In the genomic region with DNA sequence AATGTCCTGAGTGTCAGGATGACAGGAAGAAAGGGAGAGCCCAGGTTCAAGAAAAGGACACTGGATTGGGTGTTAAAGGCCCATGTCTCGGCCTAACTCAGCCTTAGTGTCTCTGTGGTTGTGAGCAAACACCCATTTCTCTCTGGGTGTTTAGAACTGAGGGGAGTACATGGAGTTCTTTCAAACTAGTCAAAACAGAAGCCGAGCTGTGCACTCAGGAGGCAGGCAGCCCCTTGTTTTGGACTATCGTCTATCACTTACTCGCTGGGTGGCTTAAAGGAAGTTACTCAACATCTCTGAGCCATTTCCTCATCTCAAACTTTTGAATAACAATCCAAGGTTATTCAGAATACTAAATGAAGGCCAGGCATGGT, we compare ENCODE assay signal across 11 cellular contexts. TPM values are rescaled to one million over a fixed set of nuclear protein-coding genes. Genes with fewer than 3 reads are reported as not detected.
DNase-seq lines count a peak whose midpoint lies in the region; ATAC-seq and TF ChIP-seq lines count a peak whose summit lies in the region.
"Had no signal": no experiment of that assay in that cellular context is flagged by ENCODE, and none has a peak within 500 bp of the region (broad histone marks: within the 10 kb centered on the region; RNA-seq: fewer than 3 reads in every experiment).

No MANE protein-coding gene starts in this region.

- peak overlapping the region; percentile 60 for H3K4me3 ChIP-seq in CD8-positive, alpha-beta memory T cell (ENCODE audit: low read length)
- H3K4me3 ChIP-seq in Peyer's patch = no peak overlapping the region
- no peak overlapping the region for H3K4me3 ChIP-seq in HAP-1

- ATAC-seq in natural killer cell (peak; percentile 49 to 62 (median 58)), HG02884 (IDR thresholded peaks at IDR 0.05; ENCODE audit: unreplicated experiment) (no peak)

- DNase-seq in CD8-positive, alpha-beta memory T cell = peak; percentile 31 to 74 (median 66)
- DNase-seq in Peyer's patch (peak in 2 of 3 donors; percentile 49 to 78), amniotic epithelial cell (ENCODE audit: low read depth) (peak; percentile 76), natural killer cell (no peak), NCI-H2029 treated with DMSO at 0.1 percent for 48 hours (lab: John Stamatoyannopoulos, UW) (no peak), DMS153 (lab: John Stamatoyannopoulos, UW) (no peak), HAP-1 (ENCODE audit: low spot score in 2 of 2) (no peak)
- DNase-seq: EL had no signal

- TF ChIP-seq POLR2A in Peyer's patch (IDR thresholded peaks at IDR 0.05) = no peak

- H3K9me3 ChIP-seq in CD8-positive, alpha-beta memory T cell (ENCODE audit: low read length) = no peaks in the 10 kb centered on the region
- H3K9me3 ChIP-seq in Peyer's patch (no peaks in the 10 kb centered on the region), HAP-1 (no peaks in the 10 kb centered on the region)
- H3K9me3 ChIP-seq: SK-N-SH had no signal

- peaks cover 83 to 95% (median 88%) of the 10 kb centered on the region in 3 donors for H3K4me1 Mint-ChIP-seq in CD8-positive, alpha-beta memory T cell
- peaks cover 29 to 55% of the 10 kb centered on the region in 2 donors for H3K4me1 Mint-ChIP-seq in natural killer cell

- H3K27me3 Mint-ChIP-seq in CD8-positive, alpha-beta memory T cell = no peaks in the 10 kb centered on the region
- H3K27me3 Mint-ChIP-seq in natural killer cell (ENCODE audit: low read depth in 2 of 2) = no peaks in the 10 kb centered on the region

- peak overlapping the region; percentile 72 to 90 (median 80) for H3K4me3 Mint-ChIP-seq in CD8-positive, alpha-beta memory T cell
- H3K4me3 Mint-ChIP-seq in natural killer cell = peak overlapping the region; percentile 73
- H3K4me3 Mint-ChIP-seq: dendritic cell treated with granulocyte-macrophage colony-stimulating factor and Interleukin-4, amounts not matched to agents 40 ng/mL and 50 ng/mL, for 4 days had no signal

- POLR2A ChIA-PET in CD8-positive, alpha-beta memory T cell (lab: Charles Lee) = interaction anchor here (0.6 to 3.4 kb wide), 6 partner anchors 20 to 97 kb away, joined by 3 to 30 read pairs (median 12); a partner anchor contains a TSS

- H3K4me1 ChIP-seq in CD8-positive, alpha-beta memory T cell (ENCODE audit: insufficient read depth, low read length) = peaks cover 92% of the 10 kb centered on the region
- H3K4me1 ChIP-seq in Peyer's patch (peaks cover 0 to 34% (median 15%) of the 10 kb centered on the region in 4 donors), HAP-1 (no peaks in the 10 kb centered on the region)

- H3K27me3 ChIP-seq in CD8-positive, alpha-beta memory T cell (ENCODE audit: insufficient read depth, low read length, poor library complexity, severe bottlenecking) = no peaks in the 10 kb centered on the region
- no peaks in the 10 kb centered on the region for H3K27me3 ChIP-seq in Peyer's patch
- H3K27me3 ChIP-seq in HAP-1 (ENCODE audit: low read depth) = no peaks in the 10 kb centered on the region

- peaks cover 0 to 2% (median 0%) of the 10 kb centered on the region in 3 donors for H3K36me3 Mint-ChIP-seq in CD8-positive, alpha-beta memory T cell
- no peaks in the 10 kb centered on the region for H3K36me3 Mint-ChIP-seq in natural killer cell

- CTCF ChIA-PET in CD8-positive, alpha-beta memory T cell (lab: Charles Lee) = interaction anchor here (0.9 to 18.2 kb wide), 10 partner anchors 9 to 76 kb away, joined by 3 to 485 read pairs (median 4); a partner anchor contains a TSS

- H3K27ac ChIP-seq in CD8-positive, alpha-beta memory T cell (ENCODE audit: low read depth, low read length) = peak overlapping the region; percentile 84
- peak overlapping the region; percentile 74 to 92 (median 84) for H3K27ac ChIP-seq in Peyer's patch

- intact Hi-C loops in natural killer cell (cut with micrococcal nuclease) = loop anchor here (1.0 to 2.0 kb wide), 2 partner anchors 8 to 40 kb away; a partner anchor contains a TSS

- in situ Hi-C loops in HAP-1 (cut with MboI; ENCODE audit: low sequenced_read_pairs) = no loop called here

- H3K36me3 ChIP-seq in CD8-positive, alpha-beta memory T cell (ENCODE audit: insufficient read depth, low read length) = no peaks in the 10 kb centered on the region
- H3K36me3 ChIP-seq in Peyer's patch (no peaks in the 10 kb centered on the region), HAP-1 (replicated peaks) (no peaks in the 10 kb centered on the region)

- no peaks in the 10 kb centered on the region for H3K9me3 Mint-ChIP-seq in CD8-positive, alpha-beta memory T cell
- no peaks in the 10 kb centered on the region for H3K9me3 Mint-ChIP-seq in natural killer cell
- H3K9me3 Mint-ChIP-seq: dendritic cell treated with granulocyte-macrophage colony-stimulating factor and Interleukin-4, amounts not matched to agents 40 ng/mL and 50 ng/mL, for 4 days had no signal

- H3K27ac Mint-ChIP-seq in CD8-positive, alpha-beta memory T cell = peak overlapping the region; percentile 96 to 99 (median 98)
- H3K27ac Mint-ChIP-seq in natural killer cell = peak overlapping the region; percentile 95
- H3K27ac Mint-ChIP-seq: dendritic cell treated with granulocyte-macrophage colony-stimulating factor and Interleukin-4, amounts not matched to agents 40 ng/mL and 50 ng/mL, for 4 days had no signal

- TF ChIP-seq CTCF in Peyer's patch (IDR thresholded peaks at IDR 0.05) = no peak
- no peak for TF ChIP-seq CTCF in natural killer cell (IDR thresholded peaks at IDR 0.05)

RNA-seq across cellular contexts. Expression of a gene that starts 40.0 kb away (rescaled TPM):
- total RNA-seq in CD8-positive, alpha-beta memory T cell = 10 to 100 TPM; 13.1 to 14.0 TPM
- polyA plus RNA-seq in CD8-positive, alpha-beta memory T cell = 13.5 TPM
- total RNA-seq in Peyer's patch (10 to 100 TPM in 2 of 4 donors, 1 to 10 TPM in 2; 7.4 to 26.1 (median 11.8) TPM), natural killer cell (10 to 100 TPM; 11.9 to 12.6 (median 12.1) TPM)

RNA-seq across cellular contexts. Expression of a gene that starts 40.9 kb away (rescaled TPM):
- 10 to 100 TPM; 17.7 to 17.8 TPM for total RNA-seq in CD8-positive, alpha-beta memory T cell
- polyA plus RNA-seq in CD8-positive, alpha-beta memory T cell = 19.8 TPM
- total RNA-seq in Peyer's patch (10 to 100 TPM; 18.2 to 44.1 (median 28.2) TPM), natural killer cell (10 to 100 TPM; 16.8 to 19.1 (median 18.9) TPM)

RNA-seq across cellular contexts. Expression of a gene that starts 46.4 kb away (rescaled TPM):
- 10 to 100 TPM; 82.2 to 93.3 TPM for total RNA-seq in CD8-positive, alpha-beta memory T cell
- 167 TPM for polyA plus RNA-seq in CD8-positive, alpha-beta memory T cell
- total RNA-seq in Peyer's patch (100 to 1,000 TPM in 3 of 4 donors, 10 to 100 TPM in 1; 71.8 to 219 (median 122) TPM), natural killer cell (10 to 100 TPM; 10.3 to 36.0 (median 28.2) TPM)

Comparison
In these comparisons a context has a peak if more than half of its experiments do, and no peak if none do; other contexts are left out.
1. DNase-seq: peak in CD8-positive, alpha-beta memory T cell (5 of 5), Peyer's patch (2 of 3) and amniotic epithelial cell (single experiment); none in natural killer cell (single experiment), NCI-H2029 treated with DMSO at 0.1 percent for 48 hours (single experiment), DMS153 (single experiment) and HAP-1 (0 of 2).